In the genomic region with DNA sequence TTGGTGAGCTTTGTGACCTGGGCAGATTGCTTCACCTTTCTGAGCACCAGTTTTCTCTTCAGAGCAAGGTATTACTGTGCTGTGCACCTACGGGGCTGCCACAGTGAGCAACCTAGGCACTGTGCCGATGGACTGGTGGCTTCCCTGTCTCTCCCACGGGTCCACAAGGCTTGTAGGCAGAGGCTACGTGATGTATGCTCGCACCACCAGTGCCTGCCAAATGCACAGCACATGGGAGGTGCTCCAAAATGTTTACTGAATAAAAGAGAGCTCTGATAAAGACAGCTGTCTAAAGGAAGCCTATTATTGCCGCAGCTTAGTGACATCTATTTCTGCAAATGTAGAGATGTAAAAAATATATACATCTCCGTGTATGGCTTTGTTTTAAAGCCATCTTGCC, we compare ENCODE assay signal across 14 cellular contexts.
DNase-seq lines count a peak whose midpoint lies in the region; ATAC-seq and TF ChIP-seq lines count a peak whose summit lies in the region.
"Had no signal": no experiment of that assay in that cellular context is flagged by ENCODE, and none has a peak within 500 bp of the region (broad histone marks: within the 10 kb centered on the region; RNA-seq: fewer than 3 reads in every experiment).

No MANE protein-coding gene starts in this region.

- H3K4me3 ChIP-seq in endocrine pancreas (ENCODE audit: control insufficient read depth, insufficient read depth, low read length) = peak overlapping the region; percentile 83
- H3K4me3 ChIP-seq in WERI-Rb-1 (ENCODE audit: low read depth, low read length) = no peak overlapping the region
- H3K4me3 ChIP-seq: right lobe of liver, upper lobe of left lung had no signal

- H3K9ac ChIP-seq in endocrine pancreas (ENCODE audit: control insufficient read depth, insufficient read depth, low read length) = no peak overlapping the region

- peaks cover 18% of the 10 kb centered on the region for H3K4me1 ChIP-seq in endocrine pancreas (ENCODE audit: control insufficient read depth, insufficient read depth, low read length)
- H3K4me1 ChIP-seq: upper lobe of left lung had no signal

- no peak for TF ChIP-seq CTCF in WERI-Rb-1 (IDR thresholded peaks at IDR 0.05; ENCODE audit: low read depth, low read length)

- H3K27ac ChIP-seq in temporal lobe (ENCODE audit: low read depth, low read length) (peak overlapping the region; percentile 40), WERI-Rb-1 (no peak overlapping the region)
- H3K27ac ChIP-seq: right lobe of liver, upper lobe of left lung had no signal

- ATAC-seq in GM21529 (IDR thresholded peaks at IDR 0.05; ENCODE audit: unreplicated experiment) = no peak
- ATAC-seq: left ventricle myocardium superior, natural killer cell, Panc1, right lobe of liver had no signal

- DNase-seq in NCI-H2227 (lab: John Stamatoyannopoulos, UW; ENCODE audit: unreplicated experiment) (peak; percentile 24), NCI-H2227 treated with DMSO at 0.1 percent for 48 hours (lab: John Stamatoyannopoulos, UW) (no peak), NCI-H2171 treated with DMSO at 0.1 percent for 48 hours (lab: John Stamatoyannopoulos, UW) (peak; percentile 82), DMS79 (lab: John Stamatoyannopoulos, UW) (no peak), WERI-Rb-1 (no peak)
- DNase-seq: 8988T, left ventricle myocardium superior, natural killer cell, right lobe of liver, upper lobe of left lung had no signal

- H3K36me3 ChIP-seq in endocrine pancreas (ENCODE audit: control insufficient read depth, insufficient read depth, low read length) (no peaks in the 10 kb centered on the region), WERI-Rb-1 (no peaks in the 10 kb centered on the region)
- H3K36me3 ChIP-seq: right lobe of liver, upper lobe of left lung had no signal

- H3K27me3 ChIP-seq in endocrine pancreas (ENCODE audit: control insufficient read depth, insufficient read depth, low read length) = no peaks in the 10 kb centered on the region
- no peaks in the 10 kb centered on the region for H3K27me3 ChIP-seq in WERI-Rb-1 (ENCODE audit: insufficient read depth, low read depth, severe bottlenecking)
- H3K27me3 ChIP-seq: right lobe of liver, upper lobe of left lung had no signal

- H3K9me3 ChIP-seq in endocrine pancreas (ENCODE audit: control insufficient read depth, low read length) (no peaks in the 10 kb centered on the region), WERI-Rb-1 (ENCODE audit: severe bottlenecking) (no peaks in the 10 kb centered on the region)
- H3K9me3 ChIP-seq: right lobe of liver, upper lobe of left lung had no signal

Comparison
In these comparisons a context has a peak if more than half of its experiments do, and no peak if none do; other contexts are left out.
1. DNase-seq: peak in NCI-H2227 (single experiment) and NCI-H2171 treated with DMSO at 0.1 percent for 48 hours (single experiment); none in NCI-H2227 treated with DMSO at 0.1 percent for 48 hours (single experiment), DMS79 (single experiment) and WERI-Rb-1 (single experiment).